18 cellular contexts compared by ENCODE assay signal in genomic region chr2:68418855-68419254, GRCh38. TPM values are rescaled to one million over a fixed set of nuclear protein-coding genes. Genes with fewer than 3 reads are reported as not detected.
DNase-seq lines count a peak whose midpoint lies in the region; ATAC-seq, FAIRE-seq and TF ChIP-seq lines count a peak whose summit lies in the region.
"Had no signal": no experiment of that assay in that cellular context is flagged by ENCODE, and none has a peak within 500 bp of the region (broad histone marks: within the 10 kb centered on the region; RNA-seq: fewer than 3 reads in every experiment).

No MANE protein-coding gene starts in this region.

- no peak for TF ChIP-seq RAD21 in HepG2 (CRISPR knock-in tag; IDR thresholded peaks at IDR 0.05)

- no peaks in the 10 kb centered on the region for H3K36me3 Mint-ChIP-seq in activated CD4-positive, alpha-beta memory T cell treated with anti-CD3 and anti-CD28 coated beads for 36 hours
- H3K36me3 Mint-ChIP-seq in Calu3 (ENCODE audit: insufficient read depth, unreplicated experiment) = no peaks in the 10 kb centered on the region

- peaks cover 3% of the 10 kb centered on the region for H3K27me3 Mint-ChIP-seq in activated CD4-positive, alpha-beta memory T cell treated with anti-CD3 and anti-CD28 coated beads for 36 hours
- H3K27me3 Mint-ChIP-seq in Calu3 (ENCODE audit: unreplicated experiment) = peaks cover 47% of the 10 kb centered on the region

- H3K9ac ChIP-seq in HepG2 (ENCODE audit: insufficient read depth, low read depth, low read length) (no peak overlapping the region), MM.1S (ENCODE audit: low read length) (no peak overlapping the region), iPS-20b (ENCODE audit: low read depth, low read length) (peak overlapping the region; percentile 27; the same call in 1 of the 2 replicates)

- no peak for TF ChIP-seq POLR2A in HepG2 (IDR thresholded peaks at IDR 0.05; ENCODE audit: insufficient read depth in 1 of 2, low read depth in 2 of 2, low read length in 2 of 2)
- no peak for TF ChIP-seq POLR2A in right lobe of liver (IDR thresholded peaks at IDR 0.05)

- H3K79me2 ChIP-seq in HepG2 (ENCODE audit: insufficient read depth, low read length) (no peaks in the 10 kb centered on the region), MM.1S (ENCODE audit: low read length) (no peaks in the 10 kb centered on the region)

- H3K4me1 ChIP-seq in HepG2 (ENCODE audit: insufficient read depth, low read length) (no peaks in the 10 kb centered on the region), right lobe of liver (no peaks in the 10 kb centered on the region), MM.1S (ENCODE audit: low read length) (peaks cover 35% of the 10 kb centered on the region), iPS-20b (ENCODE audit: insufficient read depth, low read length) (peaks cover 8% of the 10 kb centered on the region)

- H3K4me3 Mint-ChIP-seq in activated CD4-positive, alpha-beta memory T cell treated with anti-CD3 and anti-CD28 coated beads for 36 hours = no peak overlapping the region
- no peak overlapping the region for H3K4me3 Mint-ChIP-seq in Calu3 (ENCODE audit: low read depth, unreplicated experiment)
- H3K4me3 Mint-ChIP-seq: activated naive CD8-positive, alpha-beta T cell treated with anti-CD3 and anti-CD28 coated beads, Interleukin-2, amount 50 U/mL, for 24 hours had no signal

- POLR2A ChIA-PET in HepG2 (lab: Yijun Ruan, JAX) = no interaction called here
- POLR2A ChIA-PET in activated CD4-positive, alpha-beta memory T cell treated with anti-CD3 and anti-CD28 coated beads for 36 hours (lab: Charles Lee) = no interaction called here

- TF ChIP-seq EP300 in HepG2 (IDR thresholded peaks at IDR 0.05; ENCODE audit: low read depth in 2 of 2, low read length in 2 of 2) (no peak), HepG2 (CRISPR knock-in tag; IDR thresholded peaks at IDR 0.05; ENCODE audit: borderline replicate concordance) (no peak)

- no peak overlapping the region for H2AFZ ChIP-seq in HepG2 (ENCODE audit: low read length)
- peak overlapping the region; percentile 7; the same call in 1 of the 2 replicates for H2AFZ ChIP-seq in MM.1S (ENCODE audit: low read length)

- DNase-seq in HepG2 (ENCODE audit: low spot score) = no peak
- no peak for DNase-seq in right lobe of liver
- DNase-seq in MM.1S = no peak
- no peak for DNase-seq in activated CD4-positive, alpha-beta memory T cell treated with anti-CD3 and anti-CD28 coated beads for 36 hours
- DNase-seq in EL = no peak
- DNase-seq in Calu3 = no peak
- DNase-seq: activated CD8-positive, alpha-beta memory T cell treated with anti-CD3 and anti-CD28 coated beads, Interleukin-2, amount 50 U/mL, for 48 hours; activated naive CD8-positive, alpha-beta T cell treated with anti-CD3 and anti-CD28 coated beads, Interleukin-2, amount 50 U/mL, for 24 hours; esophagus squamous epithelium; HCEC 1CT; NCI-H1092 treated with DMSO at 0.1 percent for 48 hours; NCI-H226; occipital lobe; small intestine had no signal

- H3K9me3 ChIP-seq in HepG2 (ENCODE audit: low read length) (no peaks in the 10 kb centered on the region), right lobe of liver (no peaks in the 10 kb centered on the region), MM.1S (replicated peaks; ENCODE audit: insufficient read depth, low read length) (no peaks in the 10 kb centered on the region), iPS-20b (ENCODE audit: insufficient read depth, low read depth, low read length) (no peaks in the 10 kb centered on the region)
- H3K9me3 ChIP-seq: esophagus squamous epithelium had no signal

- peak; percentile 66 for ATAC-seq in HepG2
- no peak for ATAC-seq in right lobe of liver
- no peak for ATAC-seq in GM18909 (IDR thresholded peaks at IDR 0.05; ENCODE audit: poor library complexity, unreplicated experiment)
- ATAC-seq: activated CD4-positive, CD25-positive, alpha-beta regulatory T cell treated with anti-CD3 and anti-CD28 coated beads, Interleukin-2, amount 50 U/mL, for 24 hours; activated naive CD8-positive, alpha-beta T cell treated with anti-CD3 and anti-CD28 coated beads, Interleukin-2, amount 50 U/mL, for 24 hours had no signal

- intact Hi-C loops in HepG2 (cut with micrococcal nuclease; ENCODE audit: unreplicated experiment) (no loop called here), right lobe of liver (cut with DNase I) (no loop called here), Calu3 (cut with micrococcal nuclease; ENCODE audit: unreplicated experiment) (no loop called here)
- intact Hi-C loops in activated CD4-positive, alpha-beta memory T cell treated with anti-CD3 and anti-CD28 coated beads for 36 hours (cut with micrococcal nuclease) = no loop called here

- CTCF ChIA-PET in HepG2 (lab: Yijun Ruan, JAX; ENCODE audit: low intra/inter-chr PET ratio, low total read pairs) = no interaction called here
- CTCF ChIA-PET in activated CD4-positive, alpha-beta memory T cell treated with anti-CD3 and anti-CD28 coated beads for 36 hours (lab: Charles Lee) = interaction anchor here (0.7 to 1.2 kb wide), 2 partner anchors 23 to 61 kb away, joined by 3 read pairs; no protein-coding TSS in a partner anchor
- CTCF ChIA-PET in Calu3 (lab: Charles Lee) = interaction anchor here (0.9 kb wide), 1 partner anchor 22 kb away, joined by 3 read pairs; no protein-coding TSS in a partner anchor

- FAIRE-seq in HepG2 (lab: Jason Lieb, UNC) = no peak
- FAIRE-seq: small intestine had no signal

- H4K20me1 ChIP-seq in HepG2 (ENCODE audit: insufficient read depth, low read length) = no peaks in the 10 kb centered on the region
- H4K20me1 ChIP-seq in MM.1S (ENCODE audit: insufficient read depth, low read length) = no peaks in the 10 kb centered on the region

- in situ Hi-C loops in HepG2 (cut with HindIII; ENCODE audit: extremely low pct_ligation_motif_present, low pct_unique_long_range_greater_than_20kb) = no loop called here

- H3K27ac ChIP-seq in HepG2 (ENCODE audit: extremely low read length, insufficient read depth, low read length) = no peak overlapping the region
- H3K27ac ChIP-seq in right lobe of liver = no peak overlapping the region
- no peak overlapping the region for H3K27ac ChIP-seq in MM.1S (ENCODE audit: low read length)
- no peak overlapping the region for H3K27ac ChIP-seq in iPS-20b (ENCODE audit: low read length)
- H3K27ac ChIP-seq: 22Rv1, esophagus squamous epithelium had no signal

- no peak overlapping the region for H3K4me2 ChIP-seq in HepG2 (ENCODE audit: low read depth, low read length)
- no peak overlapping the region for H3K4me2 ChIP-seq in MM.1S (ENCODE audit: low read depth, low read length)

- H3K9me2 ChIP-seq in MM.1S (replicated peaks; ENCODE audit: insufficient read depth, low read length) = no peaks in the 10 kb centered on the region

- H3K36me3 ChIP-seq in HepG2 (replicated peaks in 1 of 2; ENCODE audit: control insufficient read depth in 1 of 2, insufficient read depth in 2 of 2, low read length in 2 of 2) (no peaks in the 10 kb centered on the region), right lobe of liver (no peaks in the 10 kb centered on the region), MM.1S (replicated peaks; ENCODE audit: insufficient read depth, low read length) (no peaks in the 10 kb centered on the region), iPS-20b (ENCODE audit: insufficient read depth, low read depth, low read length) (no peaks in the 10 kb centered on the region)
- H3K36me3 ChIP-seq: esophagus squamous epithelium had no signal

- peaks cover 0 to 27% of the 10 kb centered on the region in 2 experiments; a peak in 3 of 5 replicates for H3K27me3 ChIP-seq in HepG2 (ENCODE audit: control insufficient read depth in 1 of 2, insufficient read depth in 2 of 2, low read length in 2 of 2)
- no peaks in the 10 kb centered on the region for H3K27me3 ChIP-seq in right lobe of liver
- no peaks in the 10 kb centered on the region for H3K27me3 ChIP-seq in MM.1S (replicated peaks; ENCODE audit: insufficient read depth, low read length)
- H3K27me3 ChIP-seq in iPS-20b (ENCODE audit: insufficient read depth, low read length) = no peaks in the 10 kb centered on the region
- H3K27me3 ChIP-seq: esophagus squamous epithelium had no signal

- no peaks in the 10 kb centered on the region for H3K9me3 Mint-ChIP-seq in activated CD4-positive, alpha-beta memory T cell treated with anti-CD3 and anti-CD28 coated beads for 36 hours
- H3K9me3 Mint-ChIP-seq in Calu3 (ENCODE audit: low read depth, unreplicated experiment) = no peaks in the 10 kb centered on the region
- H3K9me3 Mint-ChIP-seq: activated naive CD8-positive, alpha-beta T cell treated with anti-CD3 and anti-CD28 coated beads, Interleukin-2, amount 50 U/mL, for 24 hours had no signal

- H3K4me1 Mint-ChIP-seq in activated CD4-positive, alpha-beta memory T cell treated with anti-CD3 and anti-CD28 coated beads for 36 hours (ENCODE audit: low read depth) = peaks cover 11% of the 10 kb centered on the region
- no peaks in the 10 kb centered on the region for H3K4me1 Mint-ChIP-seq in Calu3 (ENCODE audit: low read depth, unreplicated experiment)

- TF ChIP-seq CTCF in HepG2 (CRISPR knock-in tag; IDR thresholded peaks at IDR 0.05) (no peak), right lobe of liver (IDR thresholded peaks at IDR 0.05) (no peak), MM.1S (IDR thresholded peaks at IDR 0.05; ENCODE audit: low read length) (peak; percentile 13; the same call in 1 of the 2 replicates), Calu3 (IDR thresholded peaks at IDR 0.05; ENCODE audit: unreplicated experiment) (no peak)

- 5% methylated on average over 3 of the region's 3 CpGs for WGBS in HepG2 (ENCODE audit: low lambda C conversion rate)
- WGBS in right lobe of liver (ENCODE audit: insufficient coverage, low coverage, low lambda C conversion rate, missing lambda C conversion rate) = 93% methylated on average over 2 of the region's 3 CpGs

- peaks cover 4% of the 10 kb centered on the region; the same call in 1 of the 2 replicates for H3F3A ChIP-seq in MM.1S (ENCODE audit: insufficient read depth, low read length)

- H3K4me3 ChIP-seq in HepG2 (replicated peaks in 1 of 3; ENCODE audit: insufficient read depth in 1 of 3, low read depth in 2 of 3, low read length in 3 of 3) = no peak overlapping the region
- no peak overlapping the region for H3K4me3 ChIP-seq in right lobe of liver
- H3K4me3 ChIP-seq in MM.1S (ENCODE audit: low read length) = no peak overlapping the region
- H3K4me3 ChIP-seq in iPS-20b (ENCODE audit: low read length) = no peak overlapping the region
- H3K4me3 ChIP-seq: esophagus squamous epithelium had no signal

- BruUV-seq in HepG2 (replicated peaks; lab: Mats Ljungman, UMichigan) (no TSS peak), Calu3 (replicated peaks; lab: Mats Ljungman, UMichigan) (no TSS peak)

- no peak overlapping the region for H3K27ac Mint-ChIP-seq in activated CD4-positive, alpha-beta memory T cell treated with anti-CD3 and anti-CD28 coated beads for 36 hours
- no peak overlapping the region for H3K27ac Mint-ChIP-seq in Calu3 (ENCODE audit: unreplicated experiment)
- H3K27ac Mint-ChIP-seq: activated naive CD8-positive, alpha-beta T cell treated with anti-CD3 and anti-CD28 coated beads, Interleukin-2, amount 50 U/mL, for 24 hours had no signal

RNA-seq across cellular contexts. Expression of gene FBXO48, which starts 48.2 kb away (rescaled TPM):
- total RNA-seq in HepG2 (2016; rRNA removed; fragmentation: Illumina TruSeq; extraction: Trizol) (0.42 and 0.59 TPM in 2 replicates), right lobe of liver (1 to 10 TPM in 4 of 6 experiments, under 1 TPM in 2; 0.82 to 1.5 (median 1.2) TPM), Calu3 (2022) (2.4 and 2.5 TPM in 2 replicates)
- 0.18 and 0.20 TPM in 2 replicates for total RNA-seq in HepG2 (2016; cell fraction: cytosol; rRNA removed; fragmentation: Illumina TruSeq; extraction: Trizol; ENCODE audit: low read depth)
- 0.41 and 0.59 TPM in 2 replicates for total RNA-seq in HepG2 (2016; cell fraction: insoluble cytoplasmic fraction; rRNA removed; fragmentation: Illumina TruSeq; extraction: Trizol)
- total RNA-seq in HepG2 (2016; cell fraction: membrane; rRNA removed; fragmentation: Illumina TruSeq; extraction: Trizol) = 0.41 and 0.56 TPM in 2 replicates
- total RNA-seq in HepG2 (2016; cell fraction: nucleus; rRNA removed; fragmentation: Illumina TruSeq; extraction: Trizol) = 0.56 and 0.69 TPM in 2 replicates
- 0.86 and 1.1 TPM in 2 replicates for polyA plus RNA-seq in HepG2 (2011; rRNA removed)
- 0.32 and 0.64 TPM in 2 replicates for polyA plus RNA-seq in HepG2 (2011; cell fraction: cytosol; rRNA removed)
- 0.53 and 0.93 TPM in 2 replicates for polyA plus RNA-seq in HepG2 (2011; cell fraction: nucleus; rRNA removed)
- 0.45 and 0.62 TPM in 2 replicates for polyA plus RNA-seq in HepG2 (2012)
- 0.22 and 0.27 TPM in 2 replicates for polyA plus RNA-seq in HepG2 (2016; cell fraction: cytosol; fragmentation: Illumina TruSeq; extraction: Trizol; ENCODE audit: low read depth)
- polyA plus RNA-seq in HepG2 (2016; cell fraction: insoluble cytoplasmic fraction; fragmentation: Illumina TruSeq; extraction: Trizol; ENCODE audit: low read depth) = 0.68 and 0.71 TPM in 2 replicates
- polyA plus RNA-seq in HepG2 (2016; cell fraction: membrane; fragmentation: Illumina TruSeq; extraction: Trizol; ENCODE audit: low read depth) = 0.33 and 0.52 TPM in 2 replicates
- 1.5 and 1.6 TPM in 2 replicates for polyA plus RNA-seq in HepG2 (2016; cell fraction: nucleus; fragmentation: Illumina TruSeq; extraction: Trizol; ENCODE audit: insufficient read depth, low read depth)
- 0.28 and 0.68 TPM in 2 replicates for polyA minus RNA-seq in HepG2 (2011; rRNA and poly(A)+ RNA removed; ENCODE audit: low replicate concordance)
- polyA minus RNA-seq in HepG2 (2011; cell fraction: cytosol; rRNA and poly(A)+ RNA removed) = 0.44 and 0.49 TPM in 2 replicates
- 1.5 and 1.6 TPM in 2 replicates for polyA minus RNA-seq in HepG2 (2011; cell fraction: nucleus; rRNA and poly(A)+ RNA removed)
- total RNA-seq in activated CD4-positive, alpha-beta memory T cell treated with anti-CD3 and anti-CD28 coated beads for 36 hours = 1 to 10 TPM; 2.3 to 2.6 TPM

RNA-seq across cellular contexts. Expression of gene APLF, which starts 48.5 kb away (rescaled TPM):
- 2.0 and 2.2 TPM in 2 replicates for total RNA-seq in HepG2 (2016; rRNA removed; fragmentation: Illumina TruSeq; extraction: Trizol)
- total RNA-seq in HepG2 (2016; cell fraction: cytosol; rRNA removed; fragmentation: Illumina TruSeq; extraction: Trizol; ENCODE audit: low read depth) = 13.5 and 14.5 TPM in 2 replicates
- total RNA-seq in HepG2 (2016; cell fraction: insoluble cytoplasmic fraction; rRNA removed; fragmentation: Illumina TruSeq; extraction: Trizol) = 1.7 and 2.3 TPM in 2 replicates
- total RNA-seq in HepG2 (2016; cell fraction: membrane; rRNA removed; fragmentation: Illumina TruSeq; extraction: Trizol) = 7.8 and 9.4 TPM in 2 replicates
- total RNA-seq in HepG2 (2016; cell fraction: nucleus; rRNA removed; fragmentation: Illumina TruSeq; extraction: Trizol) = 2.2 and 2.3 TPM in 2 replicates
- 0.45 and 0.57 TPM in 2 replicates for polyA plus RNA-seq in HepG2 (2011; rRNA removed)
- polyA plus RNA-seq in HepG2 (2011; cell fraction: cytosol; rRNA removed) = 0.24 and 0.33 TPM in 2 replicates
- 0.34 and 0.47 TPM in 2 replicates for polyA plus RNA-seq in HepG2 (2011; cell fraction: nucleus; rRNA removed)
- 0.60 and 0.76 TPM in 2 replicates for polyA plus RNA-seq in HepG2 (2012)
- 0.14 and 0.24 TPM in 2 replicates for polyA plus RNA-seq in HepG2 (2016; cell fraction: cytosol; fragmentation: Illumina TruSeq; extraction: Trizol; ENCODE audit: low read depth)
- 1.5 and 2.1 TPM in 2 replicates for polyA plus RNA-seq in HepG2 (2016; cell fraction: insoluble cytoplasmic fraction; fragmentation: Illumina TruSeq; extraction: Trizol; ENCODE audit: low read depth)
- polyA plus RNA-seq in HepG2 (2016; cell fraction: membrane; fragmentation: Illumina TruSeq; extraction: Trizol; ENCODE audit: low read depth) = 0.31 and 0.42 TPM in 2 replicates
- 1.4 and 1.7 TPM in 2 replicates for polyA plus RNA-seq in HepG2 (2016; cell fraction: nucleus; fragmentation: Illumina TruSeq; extraction: Trizol; ENCODE audit: insufficient read depth, low read depth)
- polyA minus RNA-seq in HepG2 (2011; rRNA and poly(A)+ RNA removed; ENCODE audit: low replicate concordance) = 0.05 and 0.44 TPM in 2 replicates
- 0.79 and 2.0 TPM in 2 replicates for polyA minus RNA-seq in HepG2 (2011; cell fraction: cytosol; rRNA and poly(A)+ RNA removed)
- polyA minus RNA-seq in HepG2 (2011; cell fraction: nucleus; rRNA and poly(A)+ RNA removed) = 3.0 and 4.1 TPM in 2 replicates
- total RNA-seq in right lobe of liver = 1 to 10 TPM; 1.3 to 2.3 (median 1.9) TPM
- 1 to 10 TPM; 3.0 to 3.1 TPM for total RNA-seq in activated CD4-positive, alpha-beta memory T cell treated with anti-CD3 and anti-CD28 coated beads for 36 hours
- total RNA-seq in Calu3 (2022) = 4.2 and 4.5 TPM in 2 replicates

RNA-seq across cellular contexts. Expression of gene PLEK, which starts 53.8 kb away (rescaled TPM):
- not detected in 2 replicates for total RNA-seq in HepG2 (2016; rRNA removed; fragmentation: Illumina TruSeq; extraction: Trizol)
- not detected in 2 replicates for total RNA-seq in HepG2 (2016; cell fraction: cytosol; rRNA removed; fragmentation: Illumina TruSeq; extraction: Trizol; ENCODE audit: low read depth)
- total RNA-seq in HepG2 (2016; cell fraction: insoluble cytoplasmic fraction; rRNA removed; fragmentation: Illumina TruSeq; extraction: Trizol) = not detected in 2 replicates
- not detected in 2 replicates for total RNA-seq in HepG2 (2016; cell fraction: membrane; rRNA removed; fragmentation: Illumina TruSeq; extraction: Trizol)
- total RNA-seq in HepG2 (2016; cell fraction: nucleus; rRNA removed; fragmentation: Illumina TruSeq; extraction: Trizol) = not detected in 2 replicates
- polyA plus RNA-seq in HepG2 (2011; rRNA removed) = 0.05 TPM in 1 of 2 replicates, not detected in the other
- polyA plus RNA-seq in HepG2 (2011; cell fraction: cytosol; rRNA removed) = 0.04 TPM in 2 replicates
- 0.12 TPM in 1 of 2 replicates, not detected in the other for polyA plus RNA-seq in HepG2 (2011; cell fraction: nucleus; rRNA removed)
- polyA plus RNA-seq in HepG2 (2012) = not detected in 2 replicates
- not detected in 2 replicates for polyA plus RNA-seq in HepG2 (2016; cell fraction: cytosol; fragmentation: Illumina TruSeq; extraction: Trizol; ENCODE audit: low read depth)
- polyA plus RNA-seq in HepG2 (2016; cell fraction: insoluble cytoplasmic fraction; fragmentation: Illumina TruSeq; extraction: Trizol; ENCODE audit: low read depth) = not detected in 2 replicates
- not detected in 2 replicates for polyA plus RNA-seq in HepG2 (2016; cell fraction: membrane; fragmentation: Illumina TruSeq; extraction: Trizol; ENCODE audit: low read depth)
- polyA plus RNA-seq in HepG2 (2016; cell fraction: nucleus; fragmentation: Illumina TruSeq; extraction: Trizol; ENCODE audit: insufficient read depth, low read depth) = not detected in 2 replicates
- polyA minus RNA-seq in HepG2 (2011; rRNA and poly(A)+ RNA removed; ENCODE audit: low replicate concordance) = 0.21 TPM in 1 of 2 replicates, not detected in the other
- polyA minus RNA-seq in HepG2 (2011; cell fraction: cytosol; rRNA and poly(A)+ RNA removed) = not detected in 2 replicates
- not detected in 2 replicates for polyA minus RNA-seq in HepG2 (2011; cell fraction: nucleus; rRNA and poly(A)+ RNA removed)
- 10 to 100 TPM in 1 of 6 experiments, 1 to 10 TPM in 4, under 1 TPM in 1; 0.98 to 14.8 (median 2.4) TPM for total RNA-seq in right lobe of liver
- 1 to 10 TPM; 6.9 to 7.6 TPM for total RNA-seq in activated CD4-positive, alpha-beta memory T cell treated with anti-CD3 and anti-CD28 coated beads for 36 hours
- total RNA-seq in Calu3 (2022) = not detected in 2 replicates
